Comparison of ENCODE assay signal across 17 cellular contexts in genomic region chr9:33850677-33851076, GRCh38. TPM values are rescaled to one million over a fixed set of nuclear protein-coding genes. Genes with fewer than 3 reads are reported as not detected.
A peak's percentile ranks its signal among the peaks of the same experiment; 100 is the strongest.
DNase-seq lines count a peak whose midpoint lies in the region; ATAC-seq and TF ChIP-seq lines count a peak whose summit lies in the region.
"Had no signal": no experiment of that assay in that cellular context is flagged by ENCODE, and none has a peak within 500 bp of the region (broad histone marks: within the 10 kb centered on the region; RNA-seq: fewer than 3 reads in every experiment).

No MANE protein-coding gene starts in this region.

- TF ChIP-seq POLR2A in vagina (IDR thresholded peaks at IDR 0.05), result no peak

- ATAC-seq in GM21737 (IDR thresholded peaks at IDR 0.05; ENCODE audit: unreplicated experiment), result no peak
- ATAC-seq: foreskin keratinocyte had no signal

- H3K36me3 ChIP-seq in vagina, result no peaks in the 10 kb centered on the region

- H3K9me3 ChIP-seq in vagina, result no peaks in the 10 kb centered on the region
- H3K9me3 ChIP-seq: testis had no signal

- peak overlapping the region in 52 of 59 donors; percentile 1 to 90 (median 55) for H3K27ac ChIP-seq in dorsolateral prefrontal cortex
- no peak overlapping the region for H3K27ac ChIP-seq in vagina
- H3K27ac ChIP-seq: foreskin keratinocyte had no signal

- TF ChIP-seq CTCF in dorsolateral prefrontal cortex (IDR thresholded peaks at IDR 0.05 in 54 of 56, conservative IDR thresholded peaks at IDR 0.05 in 2 of 56; ENCODE audit: low read depth in 1 of 56, partially characterized antibody in 56 of 56), result no peak
- no peak for TF ChIP-seq CTCF in progenitor cell of endocrine pancreas (IDR thresholded peaks at IDR 0.05; ENCODE audit: unreplicated experiment)
- TF ChIP-seq CTCF in vagina (IDR thresholded peaks at IDR 0.05), result no peak

- H3K36me3 Mint-ChIP-seq in progenitor cell of endocrine pancreas (ENCODE audit: insufficient read depth), result peaks cover 7% of the 10 kb centered on the region

- H3K4me3 ChIP-seq in dorsolateral prefrontal cortex (no peak overlapping the region), vagina (no peak overlapping the region)
- H3K4me3 ChIP-seq: skin epidermis, testis had no signal

- H3K4me3 Mint-ChIP-seq in progenitor cell of endocrine pancreas (ENCODE audit: low read depth), result no peak overlapping the region
- H3K4me3 Mint-ChIP-seq: activated naive CD8-positive, alpha-beta T cell had no signal

- peaks cover 40% of the 10 kb centered on the region for H3K4me1 Mint-ChIP-seq in progenitor cell of endocrine pancreas (ENCODE audit: low read depth)

- peaks cover 55% of the 10 kb centered on the region for H3K4me1 ChIP-seq in vagina

- intact Hi-C loops in dorsolateral prefrontal cortex (cut with DNase I) (loop anchor here in 1 of 2 donors (2.0 kb wide), 1 partner anchor 34 kb away; the partner anchor contains the start of gene UBE2R2), vagina (cut with DNase I) (loop anchor here (5.0 kb wide), 1 partner anchor 33 kb away; the partner anchor contains the start of gene UBE2R2)

- no peaks in the 10 kb centered on the region for H3K9me3 Mint-ChIP-seq in progenitor cell of endocrine pancreas (ENCODE audit: low read depth)

- H3K27ac Mint-ChIP-seq in progenitor cell of endocrine pancreas, result peak overlapping the region; percentile 81

- no peaks in the 10 kb centered on the region for H3K27me3 Mint-ChIP-seq in progenitor cell of endocrine pancreas
- H3K27me3 Mint-ChIP-seq: activated naive CD8-positive, alpha-beta T cell had no signal

- H3K27me3 ChIP-seq in dorsolateral prefrontal cortex (no peaks in the 10 kb centered on the region), vagina (no peaks in the 10 kb centered on the region)
- H3K27me3 ChIP-seq: foreskin keratinocyte, testis had no signal

- peak; percentile 1 for DNase-seq in DMS153 (lab: John Stamatoyannopoulos, UW)
- no peak for DNase-seq in DMS153 treated with DMSO at 0.1 percent for 48 hours (lab: John Stamatoyannopoulos, UW; ENCODE audit: unreplicated experiment)
- DNase-seq in NCI-H2029 treated with DMSO at 0.1 percent for 48 hours (lab: John Stamatoyannopoulos, UW), result peak; percentile 35
- DNase-seq in dorsolateral prefrontal cortex, result no peak
- DNase-seq in progenitor cell of endocrine pancreas (ENCODE audit: low spot score, unreplicated experiment), result no peak
- no peak for DNase-seq in vagina (ENCODE audit: extremely low spot score in 2 of 2)
- no peak for DNase-seq in AG08395 (ENCODE audit: low spot score)
- DNase-seq: 8988T, cortex of kidney, DND-41, foreskin keratinocyte, islet precursor cell, NCI-H2227 treated with DMSO at 0.1 percent for 48 hours, testis had no signal

RNA-seq across cellular contexts. Expression of gene UBE2R2, which starts 33.7 kb away (rescaled TPM):
- total RNA-seq in dorsolateral prefrontal cortex (10 to 100 TPM; 31.7 to 50.3 (median 42.2) TPM), progenitor cell of endocrine pancreas (72.0 and 72.8 TPM in 2 replicates), vagina (20.4 TPM)

RNA-seq across cellular contexts. Expression of gene PRSS3, which starts 55.3 kb away (rescaled TPM):
- total RNA-seq in dorsolateral prefrontal cortex (10 to 100 TPM in 119 of 120 experiments, 1 to 10 TPM in 1; 7.2 to 61.3 (median 34.3) TPM), progenitor cell of endocrine pancreas (not detected in 2 replicates), vagina (7.6 TPM)

Comparison
In these comparisons a context has a peak if more than half of its experiments do, and no peak if none do; other contexts are left out.
1. DNase-seq: peak in DMS153 (single experiment) and NCI-H2029 treated with DMSO at 0.1 percent for 48 hours (single experiment); none in DMS153 treated with DMSO at 0.1 percent for 48 hours (single experiment), dorsolateral prefrontal cortex (0 of 10), progenitor cell of endocrine pancreas (single experiment), vagina (0 of 2) and AG08395 (single experiment).